1 cellular context compared by ENCODE assay signal in genomic region chr18:5568416-5568815, GRCh38.
TF ChIP-seq lines count a peak whose summit lies in the region.

No MANE protein-coding gene starts in this region.

TF ChIP-seq in H1, 55 proteins besides CTCF, POLR2A, EP300 and RAD21 (continued from another document):
- TF ChIP-seq MAX (IDR thresholded peaks at IDR 0.05), result no peak
- TF ChIP-seq ASH2L (IDR thresholded peaks at IDR 0.05; ENCODE audit: low read length), result no peak
- no peak for TF ChIP-seq CBX8 (IDR thresholded peaks at IDR 0.05; ENCODE audit: borderline replicate concordance, low read depth, low read length)
- no peak for TF ChIP-seq FOSL1 (IDR thresholded peaks at IDR 0.05; ENCODE audit: insufficient read depth, low read depth, low read length)
- TF ChIP-seq SUZ12 (IDR thresholded peaks at IDR 0.05; ENCODE audit: low read length), result no peak
- TF ChIP-seq PHF8 (conservative IDR thresholded peaks at IDR 0.05; ENCODE audit: low read depth, low read length), result no peak
- TF ChIP-seq SIRT6 (IDR thresholded peaks at IDR 0.05; ENCODE audit: low read length), result no peak
